ENCODE assay signal across 12 cellular contexts in the genomic region with DNA sequence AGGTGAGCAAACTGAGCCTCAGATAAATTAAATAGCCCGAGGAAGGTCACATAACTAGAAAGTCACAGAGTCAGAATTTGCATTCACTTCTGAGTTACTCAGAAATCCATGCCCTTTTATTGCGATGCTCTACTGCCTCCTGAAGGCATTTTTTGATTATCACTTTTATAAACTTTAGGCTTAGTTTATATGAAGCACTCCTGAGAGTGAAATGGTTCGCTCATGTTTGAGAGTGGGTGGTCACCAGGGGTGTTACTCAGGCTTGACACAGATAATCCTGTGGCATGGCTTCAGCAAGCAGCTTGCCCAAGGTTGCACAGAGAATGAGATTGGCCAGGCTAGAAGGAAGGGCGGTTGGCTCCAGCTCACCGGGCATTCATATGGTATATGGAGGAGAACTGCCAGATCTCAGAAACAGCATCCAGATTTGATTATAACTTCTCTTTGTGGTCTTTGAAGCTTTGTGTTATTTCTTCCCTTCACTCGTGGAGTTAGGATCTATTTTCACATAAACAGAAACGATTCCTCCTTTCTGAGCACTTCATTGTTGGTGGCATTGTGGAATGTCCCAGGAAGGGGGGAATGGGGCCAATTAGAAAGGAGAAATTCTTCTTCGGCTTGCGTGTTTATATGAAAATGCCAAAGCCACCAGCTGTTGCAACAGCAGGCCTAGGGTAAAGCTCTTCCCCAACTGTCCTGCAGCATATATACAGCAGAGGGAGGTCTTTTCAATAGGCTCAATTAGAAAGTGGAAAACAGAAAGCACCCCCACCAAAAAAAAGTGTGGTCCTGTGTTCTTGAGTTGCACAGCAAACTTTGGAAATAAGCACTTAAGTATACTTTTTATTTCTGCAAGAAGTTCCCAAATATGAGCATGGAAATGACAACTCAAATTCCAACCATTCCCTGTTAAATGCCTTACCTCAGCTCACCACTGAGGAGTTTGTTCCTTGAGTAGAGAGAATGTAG.
DNase-seq lines count a peak whose midpoint lies in the region; TF ChIP-seq lines count a peak whose summit lies in the region.
"Had no signal": no experiment of that assay in that cellular context is flagged by ENCODE, and none has a peak within 500 bp of the region (broad histone marks: within the 10 kb centered on the region; RNA-seq: fewer than 3 reads in every experiment).

No MANE protein-coding gene starts in this region.

- peaks cover 0 to 6% (median 0%) of the 10 kb centered on the region in 45 donors for H3K27me3 ChIP-seq in dorsolateral prefrontal cortex
- H3K27me3 ChIP-seq: upper lobe of left lung had no signal

- no peak overlapping the region for H3K27ac ChIP-seq in dorsolateral prefrontal cortex
- H3K27ac ChIP-seq: upper lobe of left lung had no signal

- intact Hi-C loops in dorsolateral prefrontal cortex (cut with DNase I) (loop anchor here (5.0 to 10.0 kb wide), 3 partner anchors 156 to 436 kb away; no protein-coding TSS in a partner anchor), cardiac septum (cut with DNase I) (no loop called here)

- H3K4me3 ChIP-seq in dorsolateral prefrontal cortex = no peak overlapping the region
- H3K4me3 ChIP-seq: upper lobe of left lung had no signal

- DNase-seq in Daoy (ENCODE audit: low read depth) = peak; percentile 28
- DNase-seq in NCI-H82 (lab: John Stamatoyannopoulos, UW) = peak; percentile 56
- no peak for DNase-seq in dorsolateral prefrontal cortex
- peak; percentile 57 for DNase-seq in pons (ENCODE audit: low spot score)
- no peak for DNase-seq in RKO (ENCODE audit: low spot score)
- DNase-seq in cardiac septum (ENCODE audit: low spot score) = no peak
- DNase-seq in SW480 (ENCODE audit: low spot score) = no peak
- no peak for DNase-seq in NCI-H2107 treated with DMSO at 0.1 percent for 48 hours (lab: John Stamatoyannopoulos, UW; ENCODE audit: unreplicated experiment)
- DNase-seq: central memory CD4-positive, alpha-beta T cell; DMS53; NCI-H2171 treated with DMSO at 0.1 percent for 48 hours; upper lobe of left lung had no signal

- peak in 42 of 56 donors; percentile 10 to 58 (median 28) for TF ChIP-seq CTCF in dorsolateral prefrontal cortex (IDR thresholded peaks at IDR 0.05 in 54 of 56, conservative IDR thresholded peaks at IDR 0.05 in 2 of 56; ENCODE audit: low read depth in 1 of 56, partially characterized antibody in 56 of 56)

Comparison
In these comparisons a context has a peak if more than half of its experiments do, and no peak if none do; other contexts are left out.
1. DNase-seq: peak in Daoy (single experiment), NCI-H82 (single experiment) and pons (single experiment); none in dorsolateral prefrontal cortex (0 of 10), RKO (single experiment), cardiac septum (single experiment), SW480 (single experiment) and NCI-H2107 treated with DMSO at 0.1 percent for 48 hours (single experiment).